Comparison of ENCODE assay signal across 2 cellular contexts in genomic region chr20:41118632-41119031, GRCh38.
TF ChIP-seq lines count a peak whose summit lies in the region.

No MANE protein-coding gene starts in this region.

TF ChIP-seq in IMR-90, 13 proteins besides CTCF, POLR2A, EP300 and RAD21:
- TF ChIP-seq, protein P1, sequence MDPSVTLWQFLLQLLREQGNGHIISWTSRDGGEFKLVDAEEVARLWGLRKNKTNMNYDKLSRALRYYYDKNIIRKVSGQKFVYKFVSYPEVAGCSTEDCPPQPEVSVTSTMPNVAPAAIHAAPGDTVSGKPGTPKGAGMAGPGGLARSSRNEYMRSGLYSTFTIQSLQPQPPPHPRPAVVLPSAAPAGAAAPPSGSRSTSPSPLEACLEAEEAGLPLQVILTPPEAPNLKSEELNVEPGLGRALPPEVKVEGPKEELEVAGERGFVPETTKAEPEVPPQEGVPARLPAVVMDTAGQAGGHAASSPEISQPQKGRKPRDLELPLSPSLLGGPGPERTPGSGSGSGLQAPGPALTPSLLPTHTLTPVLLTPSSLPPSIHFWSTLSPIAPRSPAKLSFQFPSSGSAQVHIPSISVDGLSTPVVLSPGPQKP (IDR thresholded peaks at IDR 0.05; ENCODE audit: borderline replicate concordance, low read depth, low read length) = no peak
- TF ChIP-seq MXI1 (IDR thresholded peaks at IDR 0.05; ENCODE audit: borderline replicate concordance, low read depth, low read length) = no peak
- no peak for TF ChIP-seq MAFK (IDR thresholded peaks at IDR 0.05; ENCODE audit: low read depth, low read length)
- no peak for TF ChIP-seq NFE2L2 (IDR thresholded peaks at IDR 0.05; ENCODE audit: low read depth, low read length)
- no peak for TF ChIP-seq FOS (IDR thresholded peaks at IDR 0.05; ENCODE audit: low read depth, low read length)
- TF ChIP-seq RCOR1 (IDR thresholded peaks at IDR 0.05; ENCODE audit: insufficient replicate concordance, low read length) = no peak
- TF ChIP-seq USF2 (IDR thresholded peaks at IDR 0.05; ENCODE audit: low read depth, low read length) = no peak
- TF ChIP-seq BHLHE40 (IDR thresholded peaks at IDR 0.05; ENCODE audit: low read depth, low read length) = no peak
- TF ChIP-seq RFX5 (IDR thresholded peaks at IDR 0.05; ENCODE audit: low read depth, low read length) = no peak
- TF ChIP-seq SMC3 (IDR thresholded peaks at IDR 0.05; ENCODE audit: low read depth, low read length) = no peak
- no peak for TF ChIP-seq MAZ (IDR thresholded peaks at IDR 0.05; ENCODE audit: borderline replicate concordance, low read depth, low read length)
- TF ChIP-seq CHD1 (IDR thresholded peaks at IDR 0.05; ENCODE audit: low read depth, low read length) = no peak
- TF ChIP-seq CEBPB (IDR thresholded peaks at IDR 0.05; ENCODE audit: low read depth, low read length) = no peak

TF ChIP-seq in K562, 482 proteins besides CTCF, POLR2A, EP300 and RAD21:
- TF ChIP-seq NFIC (IDR thresholded peaks at IDR 0.05) (peak; percentile 56), ATF3 (IDR thresholded peaks at IDR 0.05) (0 out of 2 replicates have a peak, but pooled peaks have one; percentile 14), ATF3 (CRISPR knock-in tag; conservative IDR thresholded peaks at IDR 0.05) (no peak), ZNF764 (CRISPR knock-in tag; IDR thresholded peaks at IDR 0.05; ENCODE audit: low read depth) (no peak)
